In the genomic region with DNA sequence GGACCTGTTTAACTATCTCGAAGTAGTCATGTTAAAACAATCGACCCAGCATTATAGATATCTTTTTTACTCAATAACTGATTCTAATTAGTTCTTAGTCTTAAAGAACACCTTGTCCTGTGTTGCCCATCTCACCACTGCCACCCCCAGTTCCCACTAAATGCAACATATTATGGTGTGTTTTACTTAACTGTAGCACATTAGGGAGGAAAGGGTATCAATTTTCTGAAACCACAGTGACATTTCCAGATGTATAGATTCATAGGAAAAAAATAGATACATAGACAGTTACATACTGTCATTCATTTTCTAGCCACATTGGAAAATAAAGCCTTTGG, we compare ENCODE assay signal across 22 cellular contexts.
DNase-seq lines count a peak whose midpoint lies in the region; ATAC-seq, FAIRE-seq and TF ChIP-seq lines count a peak whose summit lies in the region.
"Had no signal": no experiment of that assay in that cellular context is flagged by ENCODE, and none has a peak within 500 bp of the region (broad histone marks: within the 10 kb centered on the region; RNA-seq: fewer than 3 reads in every experiment).

No MANE protein-coding gene starts in this region.

- H3K9me3 Mint-ChIP-seq in natural killer cell: peaks cover 0 to 3% of the 10 kb centered on the region in 2 donors
- no peaks in the 10 kb centered on the region for H3K9me3 Mint-ChIP-seq in natural killer cell treated with Interleukin-12 subunit alpha and Interleukin-12 subunit beta and Interleukin-15 and Interleukin-18, amount 100 ng/mL, for 72 hours
- H3K9me3 Mint-ChIP-seq in type B pancreatic cell: no peaks in the 10 kb centered on the region

- CTCF ChIA-PET in H1 (lab: Charles Lee; ENCODE audit: partially characterized antibody): no interaction called here

- no peaks in the 10 kb centered on the region for H3K9me3 ChIP-seq in H1 (ENCODE audit: insufficient read depth in 2 of 2, low read depth in 1 of 2, low read length in 1 of 2)
- H3K9me3 ChIP-seq: sigmoid colon had no signal

- H3K4me3 Mint-ChIP-seq in natural killer cell: peak overlapping the region; percentile 77
- no peak overlapping the region for H3K4me3 Mint-ChIP-seq in natural killer cell treated with Interleukin-12 subunit alpha and Interleukin-12 subunit beta and Interleukin-15 and Interleukin-18, amount 100 ng/mL, for 72 hours
- peak overlapping the region; percentile 78 for H3K4me3 Mint-ChIP-seq in type B pancreatic cell

- H4K91ac ChIP-seq in H1 (replicated peaks; ENCODE audit: insufficient read length, low read length): no peak overlapping the region

- no peaks in the 10 kb centered on the region for H3K36me3 ChIP-seq in H1 (ENCODE audit: control insufficient read depth in 2 of 4, insufficient read depth in 4 of 4, low read length in 3 of 4)
- H3K36me3 ChIP-seq: sigmoid colon had no signal

- no peak overlapping the region for H3K27ac ChIP-seq in H1 (ENCODE audit: low read depth, low read length)
- H3K27ac ChIP-seq: sigmoid colon had no signal

- H4K5ac ChIP-seq in H1 (ENCODE audit: insufficient read length, low read depth, low read length): no peak overlapping the region

- peaks cover 62 to 85% of the 10 kb centered on the region in 2 donors for H3K27me3 Mint-ChIP-seq in natural killer cell (ENCODE audit: low read depth in 2 of 2)
- peaks cover 31 to 70% of the 10 kb centered on the region in 2 donors for H3K27me3 Mint-ChIP-seq in natural killer cell treated with Interleukin-12 subunit alpha and Interleukin-12 subunit beta and Interleukin-15 and Interleukin-18, amount 100 ng/mL, for 72 hours
- H3K27me3 Mint-ChIP-seq in type B pancreatic cell: peaks cover 92% of the 10 kb centered on the region

- no peak overlapping the region for H2BK120ac ChIP-seq in H1 (replicated peaks; ENCODE audit: low read depth, low read length)

- TF ChIP-seq CTCF in natural killer cell (IDR thresholded peaks at IDR 0.05) (no peak), H1 (IDR thresholded peaks at IDR 0.05; ENCODE audit: control extremely low read depth in 1 of 3, insufficient read depth in 1 of 3, low read depth in 1 of 3, low read length in 3 of 3) (no peak), type B pancreatic cell (conservative IDR thresholded peaks at IDR 0.05) (no peak)

- no peak overlapping the region for H3K14ac ChIP-seq in H1 (ENCODE audit: insufficient read length)

- H2BK12ac ChIP-seq in H1 (ENCODE audit: low read depth, low read length): no peak overlapping the region

- H2AFZ ChIP-seq in H1 (ENCODE audit: low read length): no peak overlapping the region

- H3K79me1 ChIP-seq in H1 (ENCODE audit: low read depth, low read length): no peaks in the 10 kb centered on the region

- H3K18ac ChIP-seq in H1 (ENCODE audit: extremely low read depth, low read length): no peak overlapping the region

- H3K4me3 ChIP-seq in H1 (ENCODE audit: extremely low read depth in 1 of 4, insufficient read depth in 2 of 4, low read depth in 3 of 4, low read length in 4 of 4): peak overlapping the region in 1 of 4 experiments; percentile 60; a peak in 1 of 8 replicates

- H2AK5ac ChIP-seq in H1 (ENCODE audit: low read depth, low read length): no peak overlapping the region

- peaks cover 0 to 9% of the 10 kb centered on the region in 2 experiments for H4K20me1 ChIP-seq in H1 (replicated peaks in 1 of 2; ENCODE audit: control insufficient read depth in 1 of 2, insufficient read depth in 2 of 2, low read length in 2 of 2)

- TF ChIP-seq RAD21 in H1 (IDR thresholded peaks at IDR 0.05 in 1 of 2, conservative IDR thresholded peaks at IDR 0.05 in 1 of 2; ENCODE audit: low read depth in 2 of 2, low read length in 2 of 2): no peak

- H3K27ac Mint-ChIP-seq in natural killer cell (no peak overlapping the region), type B pancreatic cell (no peak overlapping the region)
- no peak overlapping the region for H3K27ac Mint-ChIP-seq in natural killer cell treated with Interleukin-12 subunit alpha and Interleukin-12 subunit beta and Interleukin-15 and Interleukin-18, amount 100 ng/mL, for 72 hours

- POLR2A ChIA-PET in H1 (lab: Charles Lee; ENCODE audit: partially characterized antibody): no interaction called here

- no peak for TF ChIP-seq POLR2A in H1 (IDR thresholded peaks at IDR 0.05; ENCODE audit: control extremely low read depth in 1 of 2, low read depth in 2 of 2, low read length in 2 of 2)
- no peak for TF ChIP-seq POLR2A in GM18505 (IDR thresholded peaks at IDR 0.05; ENCODE audit: borderline replicate concordance, extremely low read depth, insufficient read depth, insufficient read length)

- H4K8ac ChIP-seq in H1 (ENCODE audit: extremely low read depth, insufficient read depth, low read length): no peak overlapping the region

- H3K79me2 ChIP-seq in H1 (ENCODE audit: control insufficient read depth in 1 of 2, insufficient read depth in 2 of 2, low read length in 2 of 2): no peaks in the 10 kb centered on the region

- no peak overlapping the region for H3K9ac ChIP-seq in H1 (replicated peaks in 1 of 4; ENCODE audit: extremely low read depth in 1 of 4, low read depth in 3 of 4, low read length in 3 of 4)

- intact Hi-C loops in natural killer cell (cut with micrococcal nuclease): no loop called here

- peaks cover 10 to 26% (median 13%) of the 10 kb centered on the region in 4 experiments; a peak in 6 of 7 replicates for H3K4me1 ChIP-seq in H1 (replicated peaks in 1 of 4; ENCODE audit: control insufficient read depth in 3 of 4, insufficient read depth in 4 of 4, low read length in 3 of 4)

- no peak overlapping the region for H2BK20ac ChIP-seq in H1 (ENCODE audit: low read length)

- peak overlapping the region; percentile 70 to 86; a peak in 3 of 4 replicates for H3K4me2 ChIP-seq in H1 (ENCODE audit: insufficient read depth in 1 of 2, low read depth in 2 of 2, low read length in 2 of 2)

- no peak for DNase-seq in natural killer cell
- DNase-seq in natural killer cell treated with Interleukin-12 subunit alpha and Interleukin-12 subunit beta and Interleukin-15 and Interleukin-18, amount 100 ng/mL, for 72 hours (ENCODE audit: low spot score): no peak
- DNase-seq in RPMI8226: peak; percentile 34
- DNase-seq in H1 (ENCODE audit: low read depth in 1 of 2, low spot score in 2 of 2): no peak
- DNase-seq in type B pancreatic cell (ENCODE audit: extremely low spot score, unreplicated experiment): no peak
- DNase-seq in HuH-7 (ENCODE audit: low spot score): no peak
- no peak for DNase-seq in AG20443 (ENCODE audit: low spot score)
- DNase-seq: activated CD4-positive, alpha-beta T cell treated with anti-CD3 and anti-CD28 coated beads for 4 hours; activated CD8-positive, alpha-beta memory T cell treated with anti-CD3 and anti-CD28 coated beads, Interleukin-2, amount 50 U/mL, for 4 hours; activated gamma-delta T cell treated with Interleukin-2 at 50 U/mL for 16 hours; aorta; CD8-positive, alpha-beta memory T cell; dermis blood vessel endothelial cell; HCEC 1CT; head of caudate nucleus; kidney; NCI-H82; sigmoid colon; stimulated activated CD4-positive, alpha-beta T cell treated with anti-CD3 and anti-CD28 coated beads, Interleukin-2, amount 100 ng/mL, for 24 hours; T1000 had no signal

- H3K56ac ChIP-seq in H1 (replicated peaks; ENCODE audit: insufficient read length, low read depth, low read length): no peak overlapping the region

- H3K4me1 Mint-ChIP-seq in natural killer cell: peaks cover 22 to 28% of the 10 kb centered on the region in 2 donors
- peaks cover 19 to 29% of the 10 kb centered on the region in 2 donors for H3K4me1 Mint-ChIP-seq in natural killer cell treated with Interleukin-12 subunit alpha and Interleukin-12 subunit beta and Interleukin-15 and Interleukin-18, amount 100 ng/mL, for 72 hours (ENCODE audit: low read depth in 2 of 2)
- peaks cover 9% of the 10 kb centered on the region for H3K4me1 Mint-ChIP-seq in type B pancreatic cell (ENCODE audit: unreplicated experiment)

- H3K36me3 Mint-ChIP-seq in natural killer cell: peaks cover 17% of the 10 kb centered on the region
- peaks cover 6% of the 10 kb centered on the region for H3K36me3 Mint-ChIP-seq in natural killer cell treated with Interleukin-12 subunit alpha and Interleukin-12 subunit beta and Interleukin-15 and Interleukin-18, amount 100 ng/mL, for 72 hours
- H3K36me3 Mint-ChIP-seq in type B pancreatic cell: no peaks in the 10 kb centered on the region
- H3K36me3 Mint-ChIP-seq: CD8-positive, alpha-beta memory T cell had no signal

- H3K23ac ChIP-seq in H1 (ENCODE audit: insufficient read length): no peak overlapping the region

- H3K4ac ChIP-seq in H1 (replicated peaks; ENCODE audit: insufficient read length, low read depth, low read length): no peak overlapping the region

- no peak overlapping the region for H2BK5ac ChIP-seq in H1 (ENCODE audit: low read depth, low read length)

- H3K27me3 ChIP-seq in H1 (replicated peaks in 1 of 4; ENCODE audit: control insufficient read depth in 3 of 4, extremely low read depth in 1 of 4, insufficient read depth in 3 of 4, low read length in 3 of 4): peaks cover 25 to 87% (median 52%) of the 10 kb centered on the region in 4 experiments

- no peak overlapping the region for H2BK15ac ChIP-seq in H1 (ENCODE audit: low read length)

- peaks cover 6% of the 10 kb centered on the region for H3K23me2 ChIP-seq in H1 (ENCODE audit: low read depth, low read length)

- TF ChIP-seq EP300 in H1 (IDR thresholded peaks at IDR 0.05; ENCODE audit: borderline replicate concordance in 1 of 2, low read depth in 2 of 2, low read length in 2 of 2): no peak

- ATAC-seq in natural killer cell (no peak), GM18505 (IDR thresholded peaks at IDR 0.05; ENCODE audit: unreplicated experiment) (no peak)
- no peak for ATAC-seq in natural killer cell treated with Interleukin-12 subunit alpha and Interleukin-12 subunit beta and Interleukin-15 and Interleukin-18, amount 100 ng/mL, for 72 hours
- ATAC-seq: esophagus mucosa had no signal

- FAIRE-seq in H1 (lab: Jason Lieb, UNC): no peak
- FAIRE-seq: kidney had no signal

- WGBS in H1 (ENCODE audit: extremely low coverage in 1 of 2, insufficient coverage in 1 of 2, insufficient read length in 1 of 2, insufficient replicate concordance in 2 of 2, low coverage in 1 of 2, low lambda C conversion rate in 2 of 2, missing lambda C conversion rate in 1 of 2), 2 experiments: 46% methylated on average over 2 of the region's 2 CpGs; no CpG with 5 or more reads in 1 of the 2 experiments

TF ChIP-seq in H1, 55 proteins besides CTCF, POLR2A, EP300 and RAD21:
- no peak for TF ChIP-seq CHD2 (IDR thresholded peaks at IDR 0.05; ENCODE audit: low read length)
- TF ChIP-seq SIX5 (IDR thresholded peaks at IDR 0.05; ENCODE audit: low read depth, low read length): no peak
- TF ChIP-seq SIN3A (conservative IDR thresholded peaks at IDR 0.05 in 1 of 2, IDR thresholded peaks at IDR 0.05 in 1 of 2; ENCODE audit: low read depth in 1 of 2, low read length in 2 of 2): no peak
TF ChIP-seq in H1: peak in this region for 0.
